8 cellular contexts compared by ENCODE assay signal in genomic region chr3:190038050-190038631, GRCh38.
DNase-seq lines count a peak whose midpoint lies in the region; ATAC-seq and TF ChIP-seq lines count a peak whose summit lies in the region.

No MANE protein-coding gene starts in this region.

- H3K9me3 Mint-ChIP-seq in endothelial cell (ENCODE audit: unreplicated experiment) (no peaks in the 10 kb centered on the region), mesothelial cell of epicardium (peaks cover 5% of the 10 kb centered on the region)
- H3K9me3 Mint-ChIP-seq in activated CD4-positive, alpha-beta memory T cell treated with anti-CD3 and anti-CD28 coated beads, Interleukin-2, amount 10 ng/mL, durations not matched to agents 7 days and 5 days = no peaks in the 10 kb centered on the region

- CTCF ChIA-PET in activated CD4-positive, alpha-beta memory T cell treated with anti-CD3 and anti-CD28 coated beads, Interleukin-2, amount 10 ng/mL, durations not matched to agents 7 days and 5 days (lab: Charles Lee) = no interaction called here

- H3K27me3 Mint-ChIP-seq in endothelial cell (ENCODE audit: unreplicated experiment) (no peaks in the 10 kb centered on the region), mesothelial cell of epicardium (ENCODE audit: low read depth) (no peaks in the 10 kb centered on the region)
- H3K27me3 Mint-ChIP-seq in activated CD4-positive, alpha-beta memory T cell treated with anti-CD3 and anti-CD28 coated beads, Interleukin-2, amount 10 ng/mL, durations not matched to agents 7 days and 5 days = peaks cover 3% of the 10 kb centered on the region

- ATAC-seq in GM21737 (IDR thresholded peaks at IDR 0.05; ENCODE audit: unreplicated experiment) = no peak
- ATAC-seq in GM21786 (IDR thresholded peaks at IDR 0.05; ENCODE audit: unreplicated experiment) = no peak

- peaks cover 5% of the 10 kb centered on the region for H3K4me1 Mint-ChIP-seq in endothelial cell (ENCODE audit: unreplicated experiment)
- peaks cover 60% of the 10 kb centered on the region for H3K4me1 Mint-ChIP-seq in mesothelial cell of epicardium
- no peaks in the 10 kb centered on the region for H3K4me1 Mint-ChIP-seq in activated CD4-positive, alpha-beta memory T cell treated with anti-CD3 and anti-CD28 coated beads, Interleukin-2, amount 10 ng/mL, durations not matched to agents 7 days and 5 days

- TF ChIP-seq CTCF in endothelial cell (IDR thresholded peaks at IDR 0.05; ENCODE audit: unreplicated experiment) (no peak), mesothelial cell of epicardium (IDR thresholded peaks at IDR 0.05; ENCODE audit: unreplicated experiment) (no peak)

- DNase-seq in EH (ENCODE audit: low read depth) (peak; percentile 76), NCI-H460 (ENCODE audit: extremely low read depth, low read depth) (peak; percentile 80), endothelial cell (ENCODE audit: low spot score) (peak; percentile 6), mesothelial cell of epicardium (ENCODE audit: low spot score in 2 of 2, unreplicated experiment in 2 of 2) (no peak)
- DNase-seq in activated CD4-positive, alpha-beta memory T cell treated with anti-CD3 and anti-CD28 coated beads, Interleukin-2, amount 10 ng/mL, durations not matched to agents 7 days and 5 days = no peak
- DNase-seq in activated CD4-positive, alpha-beta T cell treated with anti-CD3 and anti-CD28 coated beads, Interleukin-2, amount 50 U/mL, for 4 hours = no peak

- H3K36me3 Mint-ChIP-seq in endothelial cell (ENCODE audit: low read depth, unreplicated experiment) (no peaks in the 10 kb centered on the region), mesothelial cell of epicardium (no peaks in the 10 kb centered on the region)
- no peaks in the 10 kb centered on the region for H3K36me3 Mint-ChIP-seq in activated CD4-positive, alpha-beta memory T cell treated with anti-CD3 and anti-CD28 coated beads, Interleukin-2, amount 10 ng/mL, durations not matched to agents 7 days and 5 days (ENCODE audit: low read depth)

- H3K27ac Mint-ChIP-seq in endothelial cell (ENCODE audit: unreplicated experiment) (peak overlapping the region; percentile 78), mesothelial cell of epicardium (peak overlapping the region; percentile 96)
- no peak overlapping the region for H3K27ac Mint-ChIP-seq in activated CD4-positive, alpha-beta memory T cell treated with anti-CD3 and anti-CD28 coated beads, Interleukin-2, amount 10 ng/mL, durations not matched to agents 7 days and 5 days

- POLR2A ChIA-PET in activated CD4-positive, alpha-beta memory T cell treated with anti-CD3 and anti-CD28 coated beads, Interleukin-2, amount 10 ng/mL, durations not matched to agents 7 days and 5 days (lab: Charles Lee) = no interaction called here

- no peak overlapping the region for H3K4me3 Mint-ChIP-seq in endothelial cell (ENCODE audit: unreplicated experiment)
- peak overlapping the region; percentile 4 for H3K4me3 Mint-ChIP-seq in mesothelial cell of epicardium
- no peak overlapping the region for H3K4me3 Mint-ChIP-seq in activated CD4-positive, alpha-beta memory T cell treated with anti-CD3 and anti-CD28 coated beads, Interleukin-2, amount 10 ng/mL, durations not matched to agents 7 days and 5 days

Comparison
In these comparisons a context has a peak if more than half of its experiments do, and no peak if none do; other contexts are left out.
1. DNase-seq: peak in EH (single experiment), NCI-H460 (single experiment) and endothelial cell (single experiment); none in mesothelial cell of epicardium (0 of 2), activated CD4-positive, alpha-beta memory T cell treated with anti-CD3 and anti-CD28 coated beads, Interleukin-2, amount 10 ng/mL, durations not matched to agents 7 days and 5 days (single experiment) and activated CD4-positive, alpha-beta T cell treated with anti-CD3 and anti-CD28 coated beads, Interleukin-2, amount 50 U/mL, for 4 hours (0 of 2).